ENCODE assay signal across 13 cellular contexts in the genomic region with DNA sequence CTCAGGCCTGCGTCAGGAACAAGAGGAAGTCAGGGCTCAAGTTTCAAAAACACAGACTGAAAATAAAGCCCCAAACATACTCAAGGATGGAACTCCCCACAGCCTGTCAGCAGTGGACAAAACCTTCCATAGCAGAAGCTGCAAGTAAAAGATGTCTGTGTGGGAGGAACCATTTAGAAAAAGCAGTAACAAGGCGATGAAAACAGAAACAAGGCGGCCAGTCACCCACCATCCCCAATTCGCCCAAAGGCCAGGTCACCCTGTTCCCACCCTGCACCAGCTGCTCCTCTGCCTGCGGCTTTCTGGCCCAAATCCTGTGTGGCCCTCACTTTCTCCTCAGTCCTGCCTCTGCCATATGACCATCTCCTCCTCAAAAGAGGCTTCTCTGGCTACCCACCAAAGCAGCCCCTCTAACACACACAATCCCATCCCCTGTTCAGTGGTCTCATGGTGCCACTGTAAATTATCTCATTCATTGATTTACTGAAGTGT. TPM values are rescaled to one million over a fixed set of nuclear protein-coding genes. Genes with fewer than 3 reads are reported as not detected.
DNase-seq lines count a peak whose midpoint lies in the region; ATAC-seq, FAIRE-seq and TF ChIP-seq lines count a peak whose summit lies in the region.
"Had no signal": no experiment of that assay in that cellular context is flagged by ENCODE, and none has a peak within 500 bp of the region (broad histone marks: within the 10 kb centered on the region; RNA-seq: fewer than 3 reads in every experiment).

No MANE protein-coding gene starts in this region.

- FAIRE-seq in GM12891 (lab: Jason Lieb, UNC): no peak

- no peaks in the 10 kb centered on the region for H3K4me1 ChIP-seq in body of pancreas

- in situ Hi-C loops in astrocyte of the spinal cord (cut with HindIII; ENCODE audit: low sequenced_read_pairs): no loop called here

- no peak overlapping the region for H3K4me3 ChIP-seq in astrocyte of the spinal cord (ENCODE audit: low read depth, low read length)
- H3K4me3 ChIP-seq in body of pancreas: no peak overlapping the region
- H3K4me3 ChIP-seq: breast epithelium had no signal

- ATAC-seq in body of pancreas: no peak

- no peak overlapping the region for H3K27ac ChIP-seq in body of pancreas
- H3K27ac ChIP-seq: breast epithelium had no signal

- H3K27me3 ChIP-seq in body of pancreas: no peaks in the 10 kb centered on the region
- H3K27me3 ChIP-seq: breast epithelium had no signal

- DNase-seq in AG20443 (ENCODE audit: low spot score) (peak; percentile 44), HCEC 1CT (peak; percentile 40), astrocyte of the spinal cord (ENCODE audit: low read depth, low spot score) (peak; percentile 62), myocyte (ENCODE audit: low read depth) (peak; percentile 64), body of pancreas (no peak), DMS114 treated with DMSO at 0.1 percent for 48 hours (lab: John Stamatoyannopoulos, UW; ENCODE audit: unreplicated experiment) (no peak), NCI-H1694 (lab: John Stamatoyannopoulos, UW) (no peak), GM12891 (ENCODE audit: insufficient read length, low spot score) (no peak)
- DNase-seq: activated CD4-positive, alpha-beta T cell treated with anti-CD3 and anti-CD28 coated beads for 48 hours; naive B cell; NCI-H1436; T-helper 1 cell had no signal

- no peaks in the 10 kb centered on the region for H3K9me3 ChIP-seq in body of pancreas
- H3K9me3 ChIP-seq: breast epithelium had no signal

- TF ChIP-seq CTCF in astrocyte of the spinal cord (IDR thresholded peaks at IDR 0.05; ENCODE audit: low read depth, low read length): no peak
- TF ChIP-seq CTCF in body of pancreas (IDR thresholded peaks at IDR 0.05): no peak

- intact Hi-C loops in body of pancreas (cut with DNase I): no loop called here

- 82 to 89% methylated on average over 5 of the region's 5 CpGs for WGBS in body of pancreas, 2 donors

- TF ChIP-seq POLR2A in body of pancreas (IDR thresholded peaks at IDR 0.05) (no peak), GM12891 (IDR thresholded peaks at IDR 0.05; ENCODE audit: low read depth, low read length) (no peak)

- no peaks in the 10 kb centered on the region for H3K36me3 ChIP-seq in body of pancreas (replicated peaks in 1 of 2; ENCODE audit: insufficient read depth in 1 of 2, low read depth in 2 of 2)
- H3K36me3 ChIP-seq: breast epithelium had no signal

TF ChIP-seq in GM12891, 5 proteins besides CTCF, POLR2A, EP300 and RAD21:
- TF ChIP-seq SPI1 (IDR thresholded peaks at IDR 0.05; ENCODE audit: low read depth, low read length): no peak
- no peak for TF ChIP-seq PAX5 (IDR thresholded peaks at IDR 0.05; ENCODE audit: insufficient read depth, low read length, severe bottlenecking)
- no peak for TF ChIP-seq POU2F2 (IDR thresholded peaks at IDR 0.05; ENCODE audit: low read depth, low read length)
- no peak for TF ChIP-seq TAF1 (IDR thresholded peaks at IDR 0.05; ENCODE audit: low read depth, low read length)
- no peak for TF ChIP-seq POLR2AphosphoS5 (IDR thresholded peaks at IDR 0.05; ENCODE audit: low read depth, low read length)

RNA-seq across cellular contexts. Expression of gene KCNMA1, which starts 27.8 kb away (rescaled TPM):
- total RNA-seq in myocyte (11.9 and 15.3 TPM in 2 replicates), body of pancreas (1 to 10 TPM; 5.9 to 9.3 TPM)
- 31.5 TPM for polyA plus RNA-seq in myocyte (2012)
- polyA plus RNA-seq in GM12891 (2012; ENCODE audit: low read depth, missing spikeins): 0.42 TPM

Comparison
In these comparisons a context has a peak if more than half of its experiments do, and no peak if none do; other contexts are left out.
1. DNase-seq: peak in AG20443 (single experiment), HCEC 1CT (single experiment), astrocyte of the spinal cord (single experiment) and myocyte (single experiment); none in body of pancreas (0 of 4), DMS114 treated with DMSO at 0.1 percent for 48 hours (single experiment), NCI-H1694 (single experiment) and GM12891 (single experiment).